In genomic region chr1:13892141-13892670, GRCh38 we compare ENCODE assay signal across 14 cellular contexts.
A peak's percentile ranks its signal among the peaks of the same experiment; 100 is the strongest.
DNase-seq lines count a peak whose midpoint lies in the region; ATAC-seq and TF ChIP-seq lines count a peak whose summit lies in the region.
"Had no signal": no experiment of that assay in that cellular context is flagged by ENCODE, and none has a peak within 500 bp of the region (broad histone marks: within the 10 kb centered on the region; RNA-seq: fewer than 3 reads in every experiment).

No MANE protein-coding gene starts in this region.

- H3K18ac ChIP-seq in mesendoderm (ENCODE audit: low read length): no peak overlapping the region

- H3K27ac ChIP-seq in HUES6 (ENCODE audit: low read depth, low read length) (no peak overlapping the region), mesendoderm (ENCODE audit: low read depth, low read length) (no peak overlapping the region), skeletal muscle tissue (ENCODE audit: low read depth, low read length) (no peak overlapping the region), gastroesophageal sphincter (no peak overlapping the region)

- H3K4ac ChIP-seq in mesendoderm (ENCODE audit: low read depth, low read length): no peak overlapping the region

- no peak for TF ChIP-seq POLR2A in gastroesophageal sphincter (IDR thresholded peaks at IDR 0.05)

- no peaks in the 10 kb centered on the region for H3K79me1 ChIP-seq in mesendoderm (ENCODE audit: low read length)

- no peaks in the 10 kb centered on the region for H3K36me3 ChIP-seq in HUES6 (ENCODE audit: control insufficient read depth, insufficient read depth, low read length)
- H3K36me3 ChIP-seq in mesendoderm (ENCODE audit: control insufficient read depth, insufficient read depth, low read length): no peaks in the 10 kb centered on the region
- H3K36me3 ChIP-seq in skeletal muscle tissue (ENCODE audit: control insufficient read depth in 3 of 3, insufficient read depth in 3 of 3, low read length in 3 of 3): no peaks in the 10 kb centered on the region
- no peaks in the 10 kb centered on the region for H3K36me3 ChIP-seq in gastroesophageal sphincter

- DNase-seq in cerebellum (ENCODE audit: low spot score): peak; percentile 6
- peak; percentile 5 for DNase-seq in mesendoderm
- DNase-seq in left colon: no peak
- no peak for DNase-seq in NCI-H446 treated with DMSO at 0.1 percent for 48 hours (lab: John Stamatoyannopoulos, UW)
- no peak for DNase-seq in mucosa of gallbladder (ENCODE audit: low spot score)
- DNase-seq: activated CD4-positive, alpha-beta T cell treated with anti-CD3 and anti-CD28 coated beads, Interleukin-2, amount 50 U/mL, for 1 hour; activated naive CD4-positive, alpha-beta T cell treated with Interleukin-2 at 50 U/mL for 16 hours; NCI-H1436; NCI-H774; stimulated activated CD4-positive, alpha-beta T cell treated with anti-CD3 and anti-CD28 coated beads, Interleukin-2, amount 100 ng/mL, for 48 hours; stimulated activated naive CD4-positive, alpha-beta T cell treated with Interleukin-2 at 50 U/mL for 16 hours had no signal

- H3K27me3 ChIP-seq in HUES6 (ENCODE audit: control insufficient read depth, insufficient read depth, low read length) (peaks cover 100% of the 10 kb centered on the region), mesendoderm (ENCODE audit: insufficient read depth, low read length, poor library complexity) (peaks cover 39% of the 10 kb centered on the region), skeletal muscle tissue (ENCODE audit: control insufficient read depth in 3 of 3, insufficient read depth in 3 of 3, low read length in 3 of 3) (peaks cover 26 to 43% (median 37%) of the 10 kb centered on the region in 3 donors), gastroesophageal sphincter (peaks cover 53% of the 10 kb centered on the region)

- no peak overlapping the region for H2BK5ac ChIP-seq in mesendoderm (ENCODE audit: low read length)

- H3K23ac ChIP-seq in mesendoderm (ENCODE audit: low read length): no peak overlapping the region

- H3K79me2 ChIP-seq in mesendoderm (ENCODE audit: control insufficient read depth, insufficient read depth, low read length): no peaks in the 10 kb centered on the region

- no CpG with 5 or more reads among the region's 10 CpGs for WGBS in mesendoderm (ENCODE audit: extremely low coverage, insufficient coverage, low lambda C conversion rate)
- WGBS in gastroesophageal sphincter (ENCODE audit: low coverage in 1 of 2), 2 donors: 15 to 18% methylated on average over 9 to 10 of the region's 10 CpGs

- H4K5ac ChIP-seq in mesendoderm (ENCODE audit: low read length): no peak overlapping the region

- H3K4me3 ChIP-seq in HUES6 (ENCODE audit: low read depth, low read length) (peak overlapping the region; percentile 74), mesendoderm (ENCODE audit: low read length) (no peak overlapping the region), skeletal muscle tissue (ENCODE audit: low read length in 3 of 3) (peak overlapping the region; percentile 45 to 58 (median 49)), gastroesophageal sphincter (peak overlapping the region in 1 of 2 donors; percentile 51)

- no peak overlapping the region for H2AK5ac ChIP-seq in mesendoderm (ENCODE audit: low read length)

- no peak overlapping the region for H4K8ac ChIP-seq in mesendoderm (ENCODE audit: low read depth, low read length)

- peak overlapping the region; percentile 77 for H3K4me2 ChIP-seq in mesendoderm (ENCODE audit: low read length)

- no peak overlapping the region for H2BK15ac ChIP-seq in mesendoderm (replicated peaks; ENCODE audit: low read depth)

- H3K4me1 ChIP-seq in HUES6 (ENCODE audit: control insufficient read depth, insufficient read depth, low read length) (peaks cover 7% of the 10 kb centered on the region; the same call in 1 of the 2 replicates), mesendoderm (ENCODE audit: control insufficient read depth, low read depth, low read length) (no peaks in the 10 kb centered on the region), skeletal muscle tissue (ENCODE audit: control insufficient read depth in 3 of 3, insufficient read depth in 3 of 3, low read length in 3 of 3) (peaks cover 6 to 8% (median 8%) of the 10 kb centered on the region in 3 donors), gastroesophageal sphincter (peaks cover 0 to 18% (median 5%) of the 10 kb centered on the region in 3 donors)

- intact Hi-C loops in left colon (cut with DNase I, micrococcal nuclease): no loop called here

- no peak for ATAC-seq in left colon
- ATAC-seq in gastroesophageal sphincter: no peak

- TF ChIP-seq CTCF in gastroesophageal sphincter (IDR thresholded peaks at IDR 0.05): no peak

- H3K9ac ChIP-seq in HUES6 (ENCODE audit: low read length) (no peak overlapping the region), mesendoderm (ENCODE audit: low read length) (no peak overlapping the region), skeletal muscle tissue (ENCODE audit: low read depth in 1 of 3, low read length in 3 of 3) (no peak overlapping the region)

- H3K9me3 ChIP-seq in HUES6 (ENCODE audit: control insufficient read depth, insufficient read depth, low read depth, low read length) (no peaks in the 10 kb centered on the region), skeletal muscle tissue (ENCODE audit: control insufficient read depth in 3 of 3, low read length in 3 of 3) (no peaks in the 10 kb centered on the region), gastroesophageal sphincter (peaks cover 0 to 6% (median 0%) of the 10 kb centered on the region in 3 donors)

- H3K56ac ChIP-seq in mesendoderm (ENCODE audit: low read length): no peak overlapping the region

- TF ChIP-seq EP300 in gastroesophageal sphincter (IDR thresholded peaks at IDR 0.05): no peak

- H2BK120ac ChIP-seq in mesendoderm (ENCODE audit: low read depth, low read length): no peak overlapping the region

Comparison
In these comparisons a context has a peak if more than half of its experiments do, and no peak if none do; other contexts are left out.
1. DNase-seq: peak in cerebellum (single experiment) and mesendoderm (single experiment); none in left colon (0 of 2), NCI-H446 treated with DMSO at 0.1 percent for 48 hours (single experiment) and mucosa of gallbladder (single experiment).